27 cellular contexts compared by ENCODE assay signal in genomic region chr7:158083526-158084310, GRCh38.
"Had no signal": no experiment of that assay in that cellular context is flagged by ENCODE, and none has a peak within 500 bp of the region (broad histone marks: within the 10 kb centered on the region; RNA-seq: fewer than 3 reads in every experiment).

No MANE protein-coding gene starts in this region.

- H3K4me1 ChIP-seq: colonic mucosa, esophagus squamous epithelium, parathyroid adenoma, prostate gland, right atrium auricular region, suprapubic skin had no signal

- H3K27me3 Mint-ChIP-seq: dendritic cell treated with granulocyte-macrophage colony-stimulating factor and Interleukin-4, amounts not matched to agents 40 ng/mL and 50 ng/mL, for 4 days; memory B cell; naive B cell; natural killer cell treated with Interleukin-12 subunit alpha and Interleukin-12 subunit beta and Interleukin-15 and Interleukin-18, amount 100 ng/mL, for 72 hours; stimulated activated naive B cell treated with anti-CD40 and anti-IgM and Interleukin-4, amounts not matched to agents 10 μg/mL and 1 μg/mL and 100 μg/mL, for 72 hours; stimulated activated naive CD8-positive, alpha-beta T cell treated with anti-CD3 and anti-CD28 coated beads, Interleukin-15, Interleukin-2, amounts not matched to agents 100 ng/mL and 50 ng/mL, for 24 hours had no signal

- H3K4me1 Mint-ChIP-seq: immature natural killer cell; memory B cell; mesothelial cell of epicardium; neural crest cell; stimulated activated naive B cell treated with anti-CD40 and anti-IgM and Interleukin-4, amounts not matched to agents 10 μg/mL and 1 μg/mL and 100 μg/mL, for 72 hours had no signal

- H3K36me3 Mint-ChIP-seq: immature natural killer cell; natural killer cell treated with Interleukin-12 subunit alpha and Interleukin-12 subunit beta and Interleukin-15 and Interleukin-18, amount 100 ng/mL, for 72 hours had no signal

- H3K4me3 ChIP-seq: colonic mucosa, esophagus squamous epithelium, lung, mucosa of descending colon, prostate gland, right atrium auricular region, skin epidermis, suprapubic skin had no signal

- H3K27ac ChIP-seq: colonic mucosa, esophagus squamous epithelium, parathyroid adenoma, prostate gland, right atrium auricular region, skin epidermis, suprapubic skin had no signal

- H3K4me3 Mint-ChIP-seq: dendritic cell treated with granulocyte-macrophage colony-stimulating factor and Interleukin-4, amounts not matched to agents 40 ng/mL and 50 ng/mL, for 4 days; immature natural killer cell; memory B cell; mesothelial cell of epicardium; naive B cell; natural killer cell treated with Interleukin-12 subunit alpha and Interleukin-12 subunit beta and Interleukin-15 and Interleukin-18, amount 100 ng/mL, for 72 hours; neural crest cell; stimulated activated naive B cell treated with anti-CD40 and anti-IgM and Interleukin-4, amounts not matched to agents 10 μg/mL and 1 μg/mL and 100 μg/mL, for 72 hours; stimulated activated naive CD8-positive, alpha-beta T cell treated with anti-CD3 and anti-CD28 coated beads, Interleukin-15, Interleukin-2, amounts not matched to agents 100 ng/mL and 50 ng/mL, for 24 hours had no signal

- H3K27me3 ChIP-seq: colonic mucosa, right atrium auricular region had no signal

- H3K36me3 ChIP-seq: colonic mucosa, esophagus squamous epithelium, prostate gland, right atrium auricular region, suprapubic skin had no signal

- H3K27ac Mint-ChIP-seq: dendritic cell treated with granulocyte-macrophage colony-stimulating factor and Interleukin-4, amounts not matched to agents 40 ng/mL and 50 ng/mL, for 4 days; immature natural killer cell; memory B cell; mesothelial cell of epicardium; naive B cell; natural killer cell treated with Interleukin-12 subunit alpha and Interleukin-12 subunit beta and Interleukin-15 and Interleukin-18, amount 100 ng/mL, for 72 hours; stimulated activated naive B cell treated with anti-CD40 and anti-IgM and Interleukin-4, amounts not matched to agents 10 μg/mL and 1 μg/mL and 100 μg/mL, for 72 hours; stimulated activated naive CD8-positive, alpha-beta T cell treated with anti-CD3 and anti-CD28 coated beads, Interleukin-15, Interleukin-2, amounts not matched to agents 100 ng/mL and 50 ng/mL, for 24 hours had no signal

- DNase-seq: central memory CD4-positive, alpha-beta T cell; colonic mucosa; effector memory CD4-positive, alpha-beta T cell; erythroblast; esophagus squamous epithelium; hypothalamus; immature natural killer cell; islet precursor cell; left ventricle myocardium superior; mucosa of descending colon; naive B cell; stimulated activated CD4-positive, alpha-beta T cell treated with anti-CD3 and anti-CD28 coated beads, Interleukin-15, amount 100 ng/mL, for 24 hours; stimulated activated CD4-positive, alpha-beta T cell treated with anti-CD3 and anti-CD28 coated beads, Interleukin-2, amount 100 ng/mL, for 48 hours; stimulated activated naive B cell treated with anti-CD40 and anti-IgM and Interleukin-4, amounts not matched to agents 10 μg/mL and 1 μg/mL and 100 μg/mL, for 72 hours; trophoblast cell had no signal

- ATAC-seq: left ventricle myocardium superior; mucosa of descending colon; natural killer cell treated with Interleukin-12 subunit alpha and Interleukin-12 subunit beta and Interleukin-15 and Interleukin-18, amount 100 ng/mL, for 72 hours; stimulated activated naive B cell treated with anti-CD40 and anti-IgM and Interleukin-4, amounts not matched to agents 10 μg/mL and 1 μg/mL and 100 μg/mL, for 72 hours had no signal

- H3K9me3 ChIP-seq: colonic mucosa, esophagus squamous epithelium, mucosa of descending colon, prostate gland, right atrium auricular region, suprapubic skin had no signal
